ENCODE assay signal across 1 cellular context in the genomic region with DNA sequence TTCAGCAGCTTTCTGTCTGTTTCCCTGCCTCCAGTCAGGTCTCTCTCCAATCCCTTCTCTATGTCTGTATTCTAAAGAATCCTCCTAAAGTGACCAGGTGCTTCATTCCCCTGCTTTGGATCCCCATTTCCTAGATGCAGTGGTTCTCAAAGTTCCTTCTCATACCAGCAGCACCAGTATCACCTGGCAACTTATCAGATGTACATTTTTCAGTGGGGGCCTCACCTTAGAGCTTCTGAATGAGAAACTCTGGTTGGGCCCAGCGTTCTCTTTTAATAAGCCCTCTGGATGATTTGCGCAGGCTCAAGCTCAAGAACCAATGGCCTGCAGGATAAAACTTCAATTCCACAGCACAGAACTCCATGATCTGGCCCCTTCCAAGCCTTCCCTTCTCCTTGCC.
TF ChIP-seq lines count a peak whose summit lies in the region.

No MANE protein-coding gene starts in this region.

TF ChIP-seq in GM12878, 131 proteins besides CTCF, POLR2A, EP300 and RAD21:
- TF ChIP-seq YBX1 (IDR thresholded peaks at IDR 0.05) (no peak), JUND (IDR thresholded peaks at IDR 0.05; ENCODE audit: low read depth, low read length) (no peak), NFYA (IDR thresholded peaks at IDR 0.05; ENCODE audit: borderline replicate concordance, low read depth, low read length) (no peak), RAD51 (IDR thresholded peaks at IDR 0.05) (no peak), TCF3 (IDR thresholded peaks at IDR 0.05; ENCODE audit: borderline replicate concordance, insufficient read depth, low read depth, low read length) (no peak), ATF7 (IDR thresholded peaks at IDR 0.05; ENCODE audit: low read depth) (no peak), MEF2A (IDR thresholded peaks at IDR 0.05; ENCODE audit: insufficient read depth, low read depth, low read length) (no peak), TCF7 (IDR thresholded peaks at IDR 0.05; ENCODE audit: borderline replicate concordance) (no peak), EGR1 (IDR thresholded peaks at IDR 0.05; ENCODE audit: borderline replicate concordance in 1 of 2, low read depth in 2 of 2, low read length in 2 of 2) (no peak), NRF1 (conservative IDR thresholded peaks at IDR 0.05; ENCODE audit: low read depth, low read length) (no peak), IKZF2 (IDR thresholded peaks at IDR 0.05) (no peak), LARP7 (IDR thresholded peaks at IDR 0.05) (no peak), TARDBP (IDR thresholded peaks at IDR 0.05; ENCODE audit: borderline replicate concordance) (no peak), TBL1XR1 (IDR thresholded peaks at IDR 0.05; ENCODE audit: low read depth, low read length) (no peak), ESRRA (IDR thresholded peaks at IDR 0.05; ENCODE audit: low read length) (no peak), KDM1A (IDR thresholded peaks at IDR 0.05; ENCODE audit: borderline replicate concordance) (no peak)
- TF ChIP-seq, protein P1, sequence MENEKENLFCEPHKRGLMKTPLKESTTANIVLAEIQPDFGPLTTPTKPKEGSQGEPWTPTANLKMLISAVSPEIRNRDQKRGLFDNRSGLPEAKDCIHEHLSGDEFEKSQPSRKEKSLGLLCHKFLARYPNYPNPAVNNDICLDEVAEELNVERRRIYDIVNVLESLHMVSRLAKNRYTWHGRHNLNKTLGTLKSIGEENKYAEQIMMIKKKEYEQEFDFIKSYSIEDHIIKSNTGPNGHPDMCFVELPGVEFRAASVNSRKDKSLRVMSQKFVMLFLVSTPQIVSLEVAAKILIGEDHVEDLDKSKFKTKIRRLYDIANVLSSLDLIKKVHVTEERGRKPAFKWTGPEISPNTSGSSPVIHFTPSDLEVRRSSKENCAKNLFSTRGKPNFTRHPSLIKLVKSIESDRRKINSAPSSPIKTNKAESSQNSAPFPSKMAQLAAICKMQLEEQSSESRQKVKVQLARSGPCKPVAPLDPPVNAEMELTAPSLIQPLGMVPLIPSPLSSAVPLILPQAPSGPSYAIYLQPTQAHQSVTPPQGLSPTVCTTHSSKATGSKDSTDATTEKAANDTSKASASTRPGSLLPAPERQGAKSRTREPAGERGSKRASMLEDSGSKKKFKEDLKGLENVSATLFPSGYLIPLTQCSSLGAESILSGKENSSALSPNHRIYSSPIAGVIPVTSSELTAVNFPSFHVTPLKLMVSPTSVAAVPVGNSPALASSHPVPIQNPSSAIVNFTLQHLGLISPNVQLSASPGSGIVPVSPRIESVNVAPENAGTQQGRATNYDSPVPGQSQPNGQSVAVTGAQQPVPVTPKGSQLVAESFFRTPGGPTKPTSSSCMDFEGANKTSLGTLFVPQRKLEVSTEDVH (IDR thresholded peaks at IDR 0.05; ENCODE audit: low read depth, partially characterized antibody): no peak
- TF ChIP-seq, protein P2, sequence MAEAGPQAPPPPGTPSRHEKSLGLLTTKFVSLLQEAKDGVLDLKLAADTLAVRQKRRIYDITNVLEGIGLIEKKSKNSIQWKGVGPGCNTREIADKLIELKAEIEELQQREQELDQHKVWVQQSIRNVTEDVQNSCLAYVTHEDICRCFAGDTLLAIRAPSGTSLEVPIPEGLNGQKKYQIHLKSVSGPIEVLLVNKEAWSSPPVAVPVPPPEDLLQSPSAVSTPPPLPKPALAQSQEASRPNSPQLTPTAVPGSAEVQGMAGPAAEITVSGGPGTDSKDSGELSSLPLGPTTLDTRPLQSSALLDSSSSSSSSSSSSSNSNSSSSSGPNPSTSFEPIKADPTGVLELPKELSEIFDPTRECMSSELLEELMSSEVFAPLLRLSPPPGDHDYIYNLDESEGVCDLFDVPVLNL (IDR thresholded peaks at IDR 0.05; ENCODE audit: low read depth, low read length): no peak
- TF ChIP-seq, protein P3, sequence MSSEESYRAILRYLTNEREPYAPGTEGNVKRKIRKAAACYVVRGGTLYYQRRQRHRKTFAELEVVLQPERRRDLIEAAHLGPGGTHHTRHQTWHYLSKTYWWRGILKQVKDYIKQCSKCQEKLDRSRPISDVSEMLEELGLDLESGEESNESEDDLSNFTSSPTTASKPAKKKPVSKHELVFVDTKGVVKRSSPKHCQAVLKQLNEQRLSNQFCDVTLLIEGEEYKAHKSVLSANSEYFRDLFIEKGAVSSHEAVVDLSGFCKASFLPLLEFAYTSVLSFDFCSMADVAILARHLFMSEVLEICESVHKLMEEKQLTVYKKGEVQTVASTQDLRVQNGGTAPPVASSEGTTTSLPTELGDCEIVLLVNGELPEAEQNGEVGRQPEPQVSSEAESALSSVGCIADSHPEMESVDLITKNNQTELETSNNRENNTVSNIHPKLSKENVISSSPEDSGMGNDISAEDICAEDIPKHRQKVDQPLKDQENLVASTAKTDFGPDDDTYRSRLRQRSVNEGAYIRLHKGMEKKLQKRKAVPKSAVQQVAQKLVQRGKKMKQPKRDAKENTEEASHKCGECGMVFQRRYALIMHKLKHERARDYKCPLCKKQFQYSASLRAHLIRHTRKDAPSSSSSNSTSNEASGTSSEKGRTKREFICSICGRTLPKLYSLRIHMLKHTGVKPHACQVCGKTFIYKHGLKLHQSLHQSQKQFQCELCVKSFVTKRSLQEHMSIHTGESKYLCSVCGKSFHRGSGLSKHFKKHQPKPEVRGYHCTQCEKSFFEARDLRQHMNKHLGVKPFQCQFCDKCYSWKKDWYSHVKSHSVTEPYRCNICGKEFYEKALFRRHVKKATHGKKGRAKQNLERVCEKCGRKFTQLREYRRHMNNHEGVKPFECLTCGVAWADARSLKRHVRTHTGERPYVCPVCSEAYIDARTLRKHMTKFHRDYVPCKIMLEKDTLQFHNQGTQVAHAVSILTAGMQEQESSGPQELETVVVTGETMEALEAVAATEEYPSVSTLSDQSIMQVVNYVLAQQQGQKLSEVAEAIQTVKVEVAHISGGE (CRISPR knock-in tag; IDR thresholded peaks at IDR 0.05): no peak
